19 cellular contexts compared by ENCODE assay signal in the genomic region with DNA sequence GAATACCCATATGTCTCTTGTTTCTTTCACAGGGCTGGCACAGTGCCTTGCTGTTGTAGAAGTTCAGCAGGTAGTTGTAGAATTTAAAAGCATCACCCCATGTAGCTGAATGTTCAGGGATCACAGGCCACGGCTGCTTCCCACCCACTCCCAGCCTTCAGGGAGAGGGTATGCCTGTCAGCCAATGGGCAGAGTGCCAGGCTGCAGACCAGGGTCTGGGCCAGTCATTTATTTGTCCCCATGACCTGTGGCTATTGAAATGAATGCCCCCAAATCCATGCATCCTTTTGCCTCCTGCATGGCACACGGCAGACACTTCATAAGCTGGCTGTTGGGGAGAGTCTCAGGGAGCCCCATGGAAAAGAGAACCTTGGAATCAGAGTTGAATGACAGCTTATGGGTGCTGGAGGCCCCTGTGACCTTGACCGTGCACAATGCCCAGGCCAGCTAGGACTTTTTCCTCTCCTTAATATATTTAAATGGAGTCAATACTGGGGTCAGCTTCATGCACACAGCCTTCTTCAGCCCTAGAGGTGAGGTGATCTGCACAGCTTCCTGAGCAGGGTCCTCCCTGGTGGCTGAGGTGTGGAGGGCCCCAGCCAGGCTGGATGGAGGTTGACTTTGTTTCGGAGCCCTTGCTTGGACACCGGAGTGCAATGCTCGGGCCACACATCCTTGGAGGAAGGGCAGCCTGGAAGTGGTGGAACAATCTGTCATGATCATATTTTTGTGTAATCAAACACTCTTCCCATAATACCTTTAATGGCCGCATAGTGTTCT. TPM values are rescaled to one million over a fixed set of nuclear protein-coding genes. Genes with fewer than 3 reads are reported as not detected.
DNase-seq lines count a peak whose midpoint lies in the region; ATAC-seq and TF ChIP-seq lines count a peak whose summit lies in the region.
"Had no signal": no experiment of that assay in that cellular context is flagged by ENCODE, and none has a peak within 500 bp of the region (broad histone marks: within the 10 kb centered on the region; RNA-seq: fewer than 3 reads in every experiment).

No MANE protein-coding gene starts in this region.

- TF ChIP-seq CTCF in endodermal cell (conservative IDR thresholded peaks at IDR 0.05) (no peak), osteocyte (IDR thresholded peaks at IDR 0.05) (no peak)

- H3K9ac ChIP-seq in endodermal cell (ENCODE audit: extremely low read depth, low read length, poor library complexity, severe bottlenecking): no peak overlapping the region

- H3K4me1 Mint-ChIP-seq in endodermal cell (peaks cover 13% of the 10 kb centered on the region), osteocyte (ENCODE audit: unreplicated experiment) (no peaks in the 10 kb centered on the region)
- H3K4me1 Mint-ChIP-seq in activated T-cell treated with anti-CD3 and anti-CD28 coated beads, Interleukin-2, amount 50 U/mL, for 72 hours (ENCODE audit: low read depth): no peaks in the 10 kb centered on the region
- H3K4me1 Mint-ChIP-seq: IgD-negative memory B cell had no signal

- H3K27me3 ChIP-seq in endodermal cell (ENCODE audit: control insufficient read depth, insufficient read depth, low read length, poor library complexity, severe bottlenecking): no peaks in the 10 kb centered on the region

- no peaks in the 10 kb centered on the region for H3K36me3 ChIP-seq in endodermal cell (ENCODE audit: control insufficient read depth, insufficient read depth, low read length)

- H3K36me3 Mint-ChIP-seq in endodermal cell (ENCODE audit: low read depth) (no peaks in the 10 kb centered on the region), osteocyte (ENCODE audit: unreplicated experiment) (no peaks in the 10 kb centered on the region)
- no peaks in the 10 kb centered on the region for H3K36me3 Mint-ChIP-seq in activated T-cell treated with anti-CD3 and anti-CD28 coated beads, Interleukin-2, amount 50 U/mL, for 72 hours (ENCODE audit: insufficient read depth in 2 of 2)
- H3K36me3 Mint-ChIP-seq: IgD-negative memory B cell had no signal

- no peaks in the 10 kb centered on the region for H3K4me1 ChIP-seq in endodermal cell (ENCODE audit: control insufficient read depth, insufficient read depth, low read length)
- H3K4me1 ChIP-seq: A549 had no signal

- peak; percentile 40 for DNase-seq in NCI-H69 (lab: John Stamatoyannopoulos, UW)
- DNase-seq in endodermal cell: peak; percentile 33
- DNase-seq in osteocyte (ENCODE audit: extremely low spot score, unreplicated experiment): peak; percentile 76
- DNase-seq in activated T-cell treated with anti-CD3 and anti-CD28 coated beads, Interleukin-2, amount 50 U/mL, for 72 hours: no peak
- no peak for DNase-seq in SHP77 (lab: John Stamatoyannopoulos, UW)
- DNase-seq: AML-193; CD4-positive, alpha-beta T cell; DMS153; DMS79; GDM1; GOT3; H7 had no signal

- no peak overlapping the region for H3K4me3 ChIP-seq in endodermal cell (ENCODE audit: low read length)
- H3K4me3 ChIP-seq: A549 had no signal

- no peaks in the 10 kb centered on the region for H3K9me3 ChIP-seq in endodermal cell (ENCODE audit: control insufficient read depth, low read length)
- H3K9me3 ChIP-seq: A549 had no signal

- no peak overlapping the region for H3K27ac ChIP-seq in endodermal cell (ENCODE audit: low read depth, low read length)
- H3K27ac ChIP-seq: A549, C4-2B had no signal

- no peak overlapping the region for H3K27ac Mint-ChIP-seq in endodermal cell
- H3K27ac Mint-ChIP-seq in osteocyte (ENCODE audit: unreplicated experiment): no peak overlapping the region
- H3K27ac Mint-ChIP-seq in activated T-cell treated with anti-CD3 and anti-CD28 coated beads, Interleukin-2, amount 50 U/mL, for 72 hours: no peak overlapping the region
- H3K27ac Mint-ChIP-seq: CD4-positive, alpha-beta T cell; IgD-negative memory B cell had no signal

- H3K9me3 Mint-ChIP-seq in endodermal cell (no peaks in the 10 kb centered on the region), osteocyte (ENCODE audit: unreplicated experiment) (no peaks in the 10 kb centered on the region)
- H3K9me3 Mint-ChIP-seq in activated T-cell treated with anti-CD3 and anti-CD28 coated beads, Interleukin-2, amount 50 U/mL, for 72 hours: no peaks in the 10 kb centered on the region
- H3K9me3 Mint-ChIP-seq: CD4-positive, alpha-beta T cell; IgD-negative memory B cell had no signal

- H3K4me3 Mint-ChIP-seq in endodermal cell (no peak overlapping the region), osteocyte (ENCODE audit: unreplicated experiment) (no peak overlapping the region)
- H3K4me3 Mint-ChIP-seq in activated T-cell treated with anti-CD3 and anti-CD28 coated beads, Interleukin-2, amount 50 U/mL, for 72 hours: no peak overlapping the region
- H3K4me3 Mint-ChIP-seq: CD4-positive, alpha-beta T cell; IgD-negative memory B cell had no signal

- 97 to 98% methylated on average over 5 to 6 of the region's 7 CpGs for WGBS in endodermal cell (ENCODE audit: insufficient coverage in 1 of 2, insufficient read length in 1 of 2), 2 experiments

- H3K27me3 Mint-ChIP-seq in endodermal cell (ENCODE audit: insufficient read depth) (peaks cover 2% of the 10 kb centered on the region), osteocyte (ENCODE audit: unreplicated experiment) (peaks cover 10% of the 10 kb centered on the region)
- H3K27me3 Mint-ChIP-seq in activated T-cell treated with anti-CD3 and anti-CD28 coated beads, Interleukin-2, amount 50 U/mL, for 72 hours (ENCODE audit: low read depth): no peaks in the 10 kb centered on the region
- H3K27me3 Mint-ChIP-seq: CD4-positive, alpha-beta T cell; IgD-negative memory B cell had no signal

- no peak for ATAC-seq in activated T-cell treated with anti-CD3 and anti-CD28 coated beads, Interleukin-2, amount 50 U/mL, for 72 hours (replicated peaks in 1 of 2)
- no peak for ATAC-seq in GM19455 (IDR thresholded peaks at IDR 0.05; ENCODE audit: unreplicated experiment)
- ATAC-seq: A549, HepG2 had no signal

RNA-seq across cellular contexts. Expression of a gene that starts 45.3 kb away (rescaled TPM):
- under 1 TPM; 0.29 to 0.42 TPM for total RNA-seq in endodermal cell
- 5.3 TPM for polyA plus RNA-seq in endodermal cell (2013, experiment 1 of 2)
- polyA plus RNA-seq in endodermal cell (2013, experiment 2 of 2): 4.7 TPM
- not detected in 2 replicates for total RNA-seq in osteocyte
- not detected for total RNA-seq in activated T-cell treated with anti-CD3 and anti-CD28 coated beads, Interleukin-2, amount 50 U/mL, for 72 hours
- total RNA-seq: CD4-positive, alpha-beta T cell; Daoy; HepG2 had no signal
- polyA plus RNA-seq: A549, BJ, HepG2, IgD-negative memory B cell had no signal

Comparison
In these comparisons a context has a peak if more than half of its experiments do, and no peak if none do; other contexts are left out.
1. DNase-seq: peak in NCI-H69 (single experiment), endodermal cell (single experiment) and osteocyte (single experiment); none in activated T-cell treated with anti-CD3 and anti-CD28 coated beads, Interleukin-2, amount 50 U/mL, for 72 hours (0 of 2) and SHP77 (0 of 2).